18 cellular contexts compared by ENCODE assay signal in genomic region chr19:29741776-29742175, GRCh38.
"Had no signal": no experiment of that assay in that cellular context is flagged by ENCODE, and none has a peak within 500 bp of the region (broad histone marks: within the 10 kb centered on the region; RNA-seq: fewer than 3 reads in every experiment).

No MANE protein-coding gene starts in this region.

- H3K27me3 ChIP-seq: colonic mucosa, dorsolateral prefrontal cortex, neutrophil, ovary, right atrium auricular region had no signal

- ATAC-seq: activated T-cell treated with anti-CD3 and anti-CD28 coated beads, Interleukin-2, amount 50 U/mL, for 72 hours; psoas muscle; stimulated activated naive CD8-positive, alpha-beta T cell treated with anti-CD3 and anti-CD28 coated beads, Interleukin-15, Interleukin-2, amounts not matched to agents 100 U/mL and 50 U/mL, for 24 hours had no signal

- H3K27ac ChIP-seq: colonic mucosa, dorsolateral prefrontal cortex, esophagus muscularis mucosa, neutrophil, ovary, psoas muscle, right atrium auricular region had no signal

- H3K4me1 ChIP-seq: colonic mucosa, esophagus muscularis mucosa, psoas muscle, right atrium auricular region had no signal

- H3K4me3 ChIP-seq: colonic mucosa, dorsolateral prefrontal cortex, esophagus muscularis mucosa, ovary, psoas muscle, right atrium auricular region had no signal

- H3K9me3 ChIP-seq: colonic mucosa, esophagus muscularis mucosa, neutrophil, ovary, psoas muscle, right atrium auricular region had no signal

- DNase-seq: activated CD4-positive, alpha-beta memory T cell treated with anti-CD3 and anti-CD28 coated beads for 36 hours; activated CD4-positive, alpha-beta T cell treated with anti-CD3 and anti-CD28 coated beads for 48 hours; activated CD4-positive, CD25-positive, alpha-beta regulatory T cell; activated effector memory CD4-positive, alpha-beta T cell treated with Interleukin-2 at 50 U/mL for 16 hours; activated naive CD4-positive, alpha-beta T cell treated with anti-CD3 and anti-CD28 coated beads for 36 hours; activated naive CD8-positive, alpha-beta T cell treated with anti-CD3 and anti-CD28 coated beads, Interleukin-2, amount 10 ng/mL, durations not matched to agents 7 days and 5 days; activated T-cell treated with anti-CD3 and anti-CD28 coated beads, Interleukin-2, amount 50 U/mL, for 72 hours; amniotic stem cell; colonic mucosa; dorsolateral prefrontal cortex; hippocampal formation; ovary; psoas muscle; stimulated activated CD4-positive, alpha-beta T cell treated with anti-CD3 and anti-CD28 coated beads, Interleukin-4, amount 100 ng/mL, for 24 hours; stimulated activated naive CD8-positive, alpha-beta T cell treated with anti-CD3 and anti-CD28 coated beads, Interleukin-15, Interleukin-2, amounts not matched to agents 100 U/mL and 50 U/mL, for 24 hours had no signal

- H3K36me3 ChIP-seq: colonic mucosa, esophagus muscularis mucosa, neutrophil, ovary, right atrium auricular region had no signal
